1 cellular context compared by ENCODE assay signal in genomic region chr20:35284992-35285805, GRCh38.
TF ChIP-seq lines count a peak whose summit lies in the region.

No MANE protein-coding gene starts in this region.

TF ChIP-seq in HCT116, 20 proteins besides CTCF, POLR2A, EP300 and RAD21 (continued from another document):
- TF ChIP-seq, protein P1, sequence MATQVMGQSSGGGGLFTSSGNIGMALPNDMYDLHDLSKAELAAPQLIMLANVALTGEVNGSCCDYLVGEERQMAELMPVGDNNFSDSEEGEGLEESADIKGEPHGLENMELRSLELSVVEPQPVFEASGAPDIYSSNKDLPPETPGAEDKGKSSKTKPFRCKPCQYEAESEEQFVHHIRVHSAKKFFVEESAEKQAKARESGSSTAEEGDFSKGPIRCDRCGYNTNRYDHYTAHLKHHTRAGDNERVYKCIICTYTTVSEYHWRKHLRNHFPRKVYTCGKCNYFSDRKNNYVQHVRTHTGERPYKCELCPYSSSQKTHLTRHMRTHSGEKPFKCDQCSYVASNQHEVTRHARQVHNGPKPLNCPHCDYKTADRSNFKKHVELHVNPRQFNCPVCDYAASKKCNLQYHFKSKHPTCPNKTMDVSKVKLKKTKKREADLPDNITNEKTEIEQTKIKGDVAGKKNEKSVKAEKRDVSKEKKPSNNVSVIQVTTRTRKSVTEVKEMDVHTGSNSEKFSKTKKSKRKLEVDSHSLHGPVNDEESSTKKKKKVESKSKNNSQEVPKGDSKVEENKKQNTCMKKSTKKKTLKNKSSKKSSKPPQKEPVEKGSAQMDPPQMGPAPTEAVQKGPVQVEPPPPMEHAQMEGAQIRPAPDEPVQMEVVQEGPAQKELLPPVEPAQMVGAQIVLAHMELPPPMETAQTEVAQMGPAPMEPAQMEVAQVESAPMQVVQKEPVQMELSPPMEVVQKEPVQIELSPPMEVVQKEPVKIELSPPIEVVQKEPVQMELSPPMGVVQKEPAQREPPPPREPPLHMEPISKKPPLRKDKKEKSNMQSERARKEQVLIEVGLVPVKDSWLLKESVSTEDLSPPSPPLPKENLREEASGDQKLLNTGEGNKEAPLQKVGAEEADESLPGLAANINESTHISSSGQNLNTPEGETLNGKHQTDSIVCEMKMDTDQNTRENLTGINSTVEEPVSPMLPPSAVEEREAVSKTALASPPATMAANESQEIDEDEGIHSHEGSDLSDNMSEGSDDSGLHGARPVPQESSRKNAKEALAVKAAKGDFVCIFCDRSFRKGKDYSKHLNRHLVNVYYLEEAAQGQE (IDR thresholded peaks at IDR 0.05; ENCODE audit: low read depth) = no peak
